Comparison of ENCODE assay signal across 23 cellular contexts in the genomic region with DNA sequence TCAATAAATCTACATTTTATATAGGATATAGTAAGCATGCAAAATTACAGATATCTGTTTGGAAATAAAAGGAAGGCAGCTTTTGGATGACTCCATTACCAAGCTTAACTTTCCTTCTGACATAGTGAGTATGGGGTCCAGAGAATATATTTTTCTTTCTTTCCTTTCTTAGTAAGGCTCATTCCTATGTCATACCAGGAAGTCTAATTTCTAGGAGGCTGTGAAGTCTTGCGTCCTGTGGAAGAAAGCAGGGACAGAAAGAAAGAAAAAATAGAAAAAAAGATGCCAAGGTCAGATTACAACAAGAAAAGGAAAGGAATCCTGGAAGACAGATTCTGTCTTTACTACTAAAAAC. TPM values are rescaled to one million over a fixed set of nuclear protein-coding genes. Genes with fewer than 3 reads are reported as not detected.
A peak's percentile ranks its signal among the peaks of the same experiment; 100 is the strongest.
DNase-seq lines count a peak whose midpoint lies in the region; ATAC-seq and TF ChIP-seq lines count a peak whose summit lies in the region.
"Had no signal": no experiment of that assay in that cellular context is flagged by ENCODE, and none has a peak within 500 bp of the region (broad histone marks: within the 10 kb centered on the region; RNA-seq: fewer than 3 reads in every experiment).

No MANE protein-coding gene starts in this region.

- TF ChIP-seq EP300 in stomach (IDR thresholded peaks at IDR 0.05) = no peak

- no peaks in the 10 kb centered on the region for H3K36me3 Mint-ChIP-seq in MCF 10A (ENCODE audit: insufficient read depth, unreplicated experiment)

- TF ChIP-seq POLR2A in breast epithelium (IDR thresholded peaks at IDR 0.05) (no peak), right lobe of liver (IDR thresholded peaks at IDR 0.05) (no peak), stomach (IDR thresholded peaks at IDR 0.05) (no peak)

- H3K4me1 ChIP-seq in breast epithelium = no peaks in the 10 kb centered on the region
- H3K4me1 ChIP-seq in right lobe of liver = peaks cover 0 to 40% (median 11%) of the 10 kb centered on the region in 4 donors
- peaks cover 0 to 9% (median 6%) of the 10 kb centered on the region in 4 donors for H3K4me1 ChIP-seq in stomach
- H3K4me1 ChIP-seq: BLaER1, SJCRH30 had no signal

- BruUV-seq in MCF 10A (replicated peaks; lab: Mats Ljungman, UMichigan) = no TSS peak

- H3K9me3 ChIP-seq in breast epithelium = peaks cover 0 to 10% of the 10 kb centered on the region in 2 donors
- H3K9me3 ChIP-seq in right lobe of liver = peaks cover 0 to 5% (median 0%) of the 10 kb centered on the region in 4 donors
- peaks cover 0 to 7% (median 3%) of the 10 kb centered on the region in 4 donors for H3K9me3 ChIP-seq in stomach
- H3K9me3 ChIP-seq: SJCRH30 had no signal

- H3K27ac Mint-ChIP-seq in MCF 10A (ENCODE audit: low read depth, unreplicated experiment) = peak overlapping the region; percentile 0
- H3K27ac Mint-ChIP-seq: CD4-positive, alpha-beta T cell had no signal

- 73% methylated on average over 1 of the region's 1 CpG for WGBS in right lobe of liver (ENCODE audit: insufficient coverage, low coverage, low lambda C conversion rate, missing lambda C conversion rate)
- 30 to 59% (median 46%) methylated on average over 1 of the region's 1 CpG for WGBS in stomach, 5 donors

- no peaks in the 10 kb centered on the region for H3K27me3 ChIP-seq in breast epithelium
- H3K27me3 ChIP-seq in right lobe of liver = no peaks in the 10 kb centered on the region
- H3K27me3 ChIP-seq in stomach = no peaks in the 10 kb centered on the region
- H3K27me3 ChIP-seq: BLaER1, SJCRH30 had no signal

- no peak overlapping the region for H3K27ac ChIP-seq in breast epithelium
- peak overlapping the region in 2 of 3 donors; percentile 9 to 91 for H3K27ac ChIP-seq in right lobe of liver
- H3K27ac ChIP-seq in stomach = peak overlapping the region in 4 of 5 donors; percentile 84 to 88 (median 87)
- H3K27ac ChIP-seq: BLaER1, SJCRH30 had no signal

- no peaks in the 10 kb centered on the region for H3K9me3 Mint-ChIP-seq in MCF 10A (ENCODE audit: unreplicated experiment)

- H3K36me3 ChIP-seq in breast epithelium (no peaks in the 10 kb centered on the region), right lobe of liver (peaks cover 0 to 13% (median under 1%) of the 10 kb centered on the region in 4 donors), stomach (no peaks in the 10 kb centered on the region)
- H3K36me3 ChIP-seq: BLaER1, SJCRH30 had no signal

- no peak for ATAC-seq in right lobe of liver
- ATAC-seq in GM21381 (IDR thresholded peaks at IDR 0.05; ENCODE audit: unreplicated experiment) = no peak
- no peak for ATAC-seq in GM18498 (IDR thresholded peaks at IDR 0.05; ENCODE audit: unreplicated experiment)
- ATAC-seq: HCT116, SK-N-SH treated with all-trans-retinoic acid at 6 μM for 48 hours had no signal

- POLR2A ChIA-PET in MCF 10A (lab: Yijun Ruan, JAX) = interaction anchor here (0.7 kb wide), 1 partner anchor 185 kb away, joined by 3 read pairs; no protein-coding TSS in a partner anchor

- CTCF ChIA-PET in MCF 10A (lab: Yijun Ruan, JAX) = interaction anchor here (0.6 kb wide), 1 partner anchor 155 kb away, joined by 3 read pairs; no protein-coding TSS in a partner anchor

- DNase-seq in MCF 10A (ENCODE audit: unreplicated experiment) (no peak), breast epithelium (ENCODE audit: low spot score in 2 of 2) (no peak), right lobe of liver (no peak), stomach (no peak), KG1 (lab: John Stamatoyannopoulos, UW) (no peak)
- DNase-seq: 8988T; CD4-positive, alpha-beta T cell; Karpas-422; MV-4-11; NCI-H1105; NCI-H1436 treated with DMSO at 0.1 percent for 48 hours; NCI-H1930; NCI-H2107; NCI-H524; NCI-H748 treated with DMSO at 0.1 percent for 48 hours; SJCRH30 had no signal

- H3K4me3 Mint-ChIP-seq in MCF 10A (ENCODE audit: unreplicated experiment) = no peak overlapping the region
- H3K4me3 Mint-ChIP-seq: CD4-positive, alpha-beta T cell had no signal

- H3K4me3 ChIP-seq in breast epithelium = no peak overlapping the region
- no peak overlapping the region for H3K4me3 ChIP-seq in right lobe of liver
- no peak overlapping the region for H3K4me3 ChIP-seq in stomach
- H3K4me3 ChIP-seq: BLaER1, SJCRH30 had no signal

- intact Hi-C loops in MCF 10A (cut with micrococcal nuclease) = no loop called here
- intact Hi-C loops in breast epithelium (cut with DNase I; ENCODE audit: low total_unique reads) = no loop called here
- intact Hi-C loops in right lobe of liver (cut with DNase I) = no loop called here
- intact Hi-C loops in stomach (cut with DNase I; ENCODE audit: low total_unique reads) = no loop called here

- no peaks in the 10 kb centered on the region for H3K27me3 Mint-ChIP-seq in MCF 10A (ENCODE audit: insufficient read depth, unreplicated experiment)
- H3K27me3 Mint-ChIP-seq: CD4-positive, alpha-beta T cell had no signal

- peaks cover 11% of the 10 kb centered on the region for H3K4me1 Mint-ChIP-seq in MCF 10A (ENCODE audit: insufficient read depth, unreplicated experiment)

- TF ChIP-seq CTCF in MCF 10A (IDR thresholded peaks at IDR 0.05; ENCODE audit: unreplicated experiment) (no peak), breast epithelium (IDR thresholded peaks at IDR 0.05) (no peak), right lobe of liver (IDR thresholded peaks at IDR 0.05) (no peak), stomach (IDR thresholded peaks at IDR 0.05) (no peak)

RNA-seq across cellular contexts. Expression of a gene that starts 36.3 kb away (rescaled TPM):
- total RNA-seq in MCF 10A (2022) (0.27 TPM in 1 of 2 replicates, not detected in the other), breast epithelium (under 1 TPM in 2 of 3 donors, not detected in 1; 0.33 to 0.73 TPM), right lobe of liver (10 to 100 TPM in 3 of 6 experiments, 1 to 10 TPM in 3; 6.4 to 25.1 (median 12.5) TPM), stomach (not detected)
- not detected for polyA plus RNA-seq in stomach
- polyA plus RNA-seq: AG04450 had no signal

RNA-seq across cellular contexts. Expression of a gene that starts 48.0 kb away (rescaled TPM):
- not detected in 2 replicates for total RNA-seq in MCF 10A (2022)
- total RNA-seq in breast epithelium = not detected
- 100 to 1,000 TPM; 172 to 471 (median 220) TPM for total RNA-seq in right lobe of liver
- total RNA-seq in stomach = not detected
- polyA plus RNA-seq in stomach = not detected
- total RNA-seq: CD4-positive, alpha-beta T cell; H4; SJCRH30 had no signal
- polyA plus RNA-seq: AG04450 had no signal

RNA-seq across cellular contexts. Expression of a gene that starts 54.4 kb away (rescaled TPM):
- total RNA-seq in MCF 10A (2022) (22.0 and 22.9 TPM in 2 replicates), breast epithelium (100 to 1,000 TPM in 1 of 3 donors, 10 to 100 TPM in 2; 37.6 to 110 (median 70.8) TPM), right lobe of liver (100 to 1,000 TPM; 169 to 782 (median 334) TPM), stomach (100 to 1,000 TPM in 4 of 5 donors, 10 to 100 TPM in 1; 28.1 to 228 (median 191) TPM)
- 100 to 1,000 TPM in 2 of 3 donors, 10 to 100 TPM in 1; 35.2 to 883 (median 158) TPM for polyA plus RNA-seq in stomach

Comparison
In these comparisons a context has a peak if more than half of its experiments do, and no peak if none do; other contexts are left out.
1. H3K27ac ChIP-seq: peak in right lobe of liver (2 of 3) and stomach (4 of 5); none in breast epithelium (0 of 2).
2. RNA of a gene that starts 48.0 kb away (total RNA-seq): 172 to 471 TPM in right lobe of liver; not detected in MCF 10A, not detected in breast epithelium and not detected in stomach; every median in the first group is over 100 times any median in the second.